26 cellular contexts compared by ENCODE assay signal in genomic region chr9:111821006-111821528, GRCh38. TPM values are rescaled to one million over a fixed set of nuclear protein-coding genes. Genes with fewer than 3 reads are reported as not detected.
DNase-seq lines count a peak whose midpoint lies in the region; ATAC-seq, FAIRE-seq and TF ChIP-seq lines count a peak whose summit lies in the region.
"Had no signal": no experiment of that assay in that cellular context is flagged by ENCODE, and none has a peak within 500 bp of the region (broad histone marks: within the 10 kb centered on the region; RNA-seq: fewer than 3 reads in every experiment).

No MANE protein-coding gene starts in this region.

- no peak overlapping the region for H2AFZ ChIP-seq in GM12878 (ENCODE audit: control insufficient read depth, low read depth, low read length)
- H2AFZ ChIP-seq: GM23338 had no signal

- no peaks in the 10 kb centered on the region for H3K36me3 ChIP-seq in GM12878 (ENCODE audit: control insufficient read depth in 2 of 2, insufficient read depth in 2 of 2, low read length in 1 of 2)
- H3K36me3 ChIP-seq: BE2C had no signal

- SMC1A ChIA-PET in GM12878 (lab: Charles Lee; ENCODE audit: uncharacterized antibody, unreplicated experiment) = no interaction called here

- no peak overlapping the region for H3K27ac ChIP-seq in GM12878 (ENCODE audit: control insufficient read depth, insufficient read depth)
- H3K27ac ChIP-seq: 22Rv1, A549, HL-60 had no signal

- no peak overlapping the region for H3K9ac ChIP-seq in GM12878 (ENCODE audit: control insufficient read depth, insufficient read depth, low read length)

- H3K4me1 Mint-ChIP-seq in memory B cell = no peaks in the 10 kb centered on the region
- H3K4me1 Mint-ChIP-seq: CD8-positive, alpha-beta memory T cell; GM23338 had no signal

- RAD21 ChIA-PET in GM12878 (lab: Charles Lee; ENCODE audit: unreplicated experiment) = no interaction called here

- FAIRE-seq in GM12878 (lab: Jason Lieb, UNC) = no peak
- FAIRE-seq: A549, GM12892, H54 had no signal

- POLR2A ChIA-PET in GM12878 (lab: Charles Lee) = no interaction called here

- H3K27ac Mint-ChIP-seq in memory B cell = no peak overlapping the region
- H3K27ac Mint-ChIP-seq: CD8-positive, alpha-beta memory T cell; GM23338 had no signal

- TF ChIP-seq RAD21 in GM12878 (IDR thresholded peaks at IDR 0.05; ENCODE audit: insufficient read depth, low read depth, low read length) = no peak

- no peak overlapping the region for H3K4me3 Mint-ChIP-seq in memory B cell
- H3K4me3 Mint-ChIP-seq: CD4-positive, CD25-positive, alpha-beta regulatory T cell; GM23338 had no signal

- BruUV-seq in GM12878 (replicated peaks; lab: Mats Ljungman, UMichigan) = no TSS peak

- ATAC-seq in GM19324 (IDR thresholded peaks at IDR 0.05; ENCODE audit: low FRiP score, unreplicated experiment) (peak; percentile 56), GM12878 (peak; percentile 71), memory B cell (ENCODE audit: low read depth) (peak; percentile 22)
- ATAC-seq: A549, GM23338 had no signal

- no peaks in the 10 kb centered on the region for H3K27me3 Mint-ChIP-seq in memory B cell

- no peak for TF ChIP-seq EP300 in GM12878 (IDR thresholded peaks at IDR 0.05; ENCODE audit: borderline replicate concordance in 1 of 2, control insufficient read depth in 1 of 2, low read depth in 2 of 2, low read length in 2 of 2)

- H3K27me3 ChIP-seq in GM12878 (replicated peaks in 1 of 2; ENCODE audit: control insufficient read depth in 2 of 2, insufficient read depth in 2 of 2, low read length in 1 of 2) = no peaks in the 10 kb centered on the region
- H3K27me3 ChIP-seq: BE2C had no signal

- TF ChIP-seq CTCF in AG10803 (conservative IDR thresholded peaks at IDR 0.05; ENCODE audit: low read length) (no peak), GM12878 (IDR thresholded peaks at IDR 0.05 in 2 of 3, conservative IDR thresholded peaks at IDR 0.05 in 1 of 3; ENCODE audit: control insufficient read depth in 2 of 3, extremely low read depth in 1 of 3, insufficient read depth in 1 of 3, low read depth in 3 of 3, low read length in 3 of 3) (no peak)

- 73% methylated on average over 5 of the region's 5 CpGs for WGBS in GM12878 (ENCODE audit: insufficient coverage, insufficient replicate concordance, low lambda C conversion rate, missing lambda C conversion rate)

- H3K9me3 ChIP-seq in GM12878 (replicated peaks; ENCODE audit: control insufficient read depth, insufficient read depth, low read length) = no peaks in the 10 kb centered on the region
- H3K9me3 ChIP-seq: A549, BE2C had no signal

- no peaks in the 10 kb centered on the region for H3K79me2 ChIP-seq in GM12878 (ENCODE audit: control insufficient read depth, insufficient read depth, low read length)

- no peaks in the 10 kb centered on the region for H3K4me1 ChIP-seq in GM12878 (ENCODE audit: control insufficient read depth, insufficient read depth, low read length)
- H3K4me1 ChIP-seq: BE2C had no signal

- H3K4me3 ChIP-seq in AG10803 (ENCODE audit: low read length) = no peak overlapping the region
- H3K4me3 ChIP-seq in GM12878 = no peak overlapping the region
- H3K4me3 ChIP-seq: A549, GM23338 had no signal

- peak; percentile 49 for DNase-seq in AG10803 (ENCODE audit: low read depth)
- DNase-seq in GM12878 (ENCODE audit: low read depth, low spot score) = no peak
- DNase-seq in memory B cell (ENCODE audit: low spot score in 2 of 2) = no peak
- DNase-seq in middle frontal gyrus (ENCODE audit: extremely low spot score, low spot score) = no peak
- no peak for DNase-seq in ACHN
- DNase-seq in activated CD4-positive, alpha-beta T cell treated with anti-CD3 and anti-CD28 coated beads, Interleukin-2, amount 50 U/mL, for 4 hours = no peak
- DNase-seq in KG1 (lab: John Stamatoyannopoulos, UW) = no peak
- DNase-seq: BE2C; C1 segment of cervical spinal cord; CD4-positive, CD25-positive, alpha-beta regulatory T cell; CD8-positive, alpha-beta memory T cell; COR-L47; DMS 273 treated with DMSO at 0.1 percent for 48 hours; DMS53; DND-41; EL; HCEC 1CT had no signal

- intact Hi-C loops in GM12878 (cut with micrococcal nuclease; ENCODE audit: unreplicated experiment) = no loop called here

- CTCF ChIA-PET in GM12878 (lab: Yijun Ruan, JAX) = interaction anchor here (1.4 kb wide), 1 partner anchor 254 kb away, joined by 5 read pairs; no protein-coding TSS in a partner anchor

- no peak overlapping the region for H3K4me2 ChIP-seq in GM12878 (ENCODE audit: control insufficient read depth, insufficient read depth)
- H3K4me2 ChIP-seq: A549, GM23338 had no signal

- in situ Hi-C loops in GM12878 (cut with MboI) = no loop called here
- in situ Hi-C loops in ACHN (cut with HindIII; ENCODE audit: low pct_ligation_motif_present, low pct_unique_long_range_greater_than_20kb, low sequenced_read_pairs) = no loop called here

- no peaks in the 10 kb centered on the region for H4K20me1 ChIP-seq in GM12878 (ENCODE audit: control insufficient read depth, insufficient read depth)

- no peaks in the 10 kb centered on the region for H3K9me3 Mint-ChIP-seq in memory B cell
- H3K9me3 Mint-ChIP-seq: CD4-positive, CD25-positive, alpha-beta regulatory T cell; CD8-positive, alpha-beta memory T cell; GM23338 had no signal

- H3K36me3 Mint-ChIP-seq in memory B cell = no peaks in the 10 kb centered on the region
- H3K36me3 Mint-ChIP-seq: CD4-positive, CD25-positive, alpha-beta regulatory T cell; CD8-positive, alpha-beta memory T cell had no signal

- no peak for TF ChIP-seq POLR2A in GM12878 (IDR thresholded peaks at IDR 0.05; ENCODE audit: low read depth, low read length)

TF ChIP-seq in GM12878, 131 proteins besides CTCF, POLR2A, EP300 and RAD21:
- TF ChIP-seq NR2F1 (conservative IDR thresholded peaks at IDR 0.05) (no peak), TARDBP (IDR thresholded peaks at IDR 0.05; ENCODE audit: borderline replicate concordance) (no peak), NFIC (IDR thresholded peaks at IDR 0.05; ENCODE audit: low read depth, low read length) (no peak), CHD4 (IDR thresholded peaks at IDR 0.05) (no peak), TCF7 (IDR thresholded peaks at IDR 0.05; ENCODE audit: borderline replicate concordance) (no peak), RELA (IDR thresholded peaks at IDR 0.05; ENCODE audit: borderline replicate concordance, partially characterized antibody) (no peak), ATF7 (IDR thresholded peaks at IDR 0.05; ENCODE audit: low read depth) (no peak), SPI1 (IDR thresholded peaks at IDR 0.05; ENCODE audit: borderline replicate concordance, insufficient read depth, low read depth, low read length) (peak; percentile 13; the same call in 1 of the 2 replicates), BCLAF1 (IDR thresholded peaks at IDR 0.05) (no peak)

RNA-seq across cellular contexts. Expression of gene SHOC1, which starts 26.3 kb away (rescaled TPM):
- total RNA-seq in GM12878 (2013; cell fraction: nucleolus; rRNA removed) = not detected in 2 replicates
- total RNA-seq in GM12878 (2014; rRNA removed) = under 0.01 and 0.05 TPM in 2 replicates
- 0.04 TPM in 1 of 2 replicates, not detected in the other for total RNA-seq in GM12878 (2014; rRNA removed; fragmentation: Illumina TruSeq; extraction: Trizol)
- total RNA-seq in GM12878 (2021) = not detected in 2 replicates
- polyA plus RNA-seq in GM12878 (2011; ENCODE audit: low read depth) = not detected
- not detected in 2 replicates for polyA plus RNA-seq in GM12878 (2011; rRNA removed)
- polyA plus RNA-seq in GM12878 (2011; cell fraction: cytosol; rRNA removed) = not detected in 2 replicates
- not detected in 2 replicates for polyA plus RNA-seq in GM12878 (2011; cell fraction: nucleus; rRNA removed)
- polyA plus RNA-seq in GM12878 (2012) = 0.04 TPM in 1 of 2 replicates, not detected in the other
- polyA plus RNA-seq in GM12878 (2014; fragmentation: Illumina TruSeq; extraction: Trizol) = 0.04 TPM in 1 of 2 replicates, not detected in the other
- under 1 TPM in 1 of 2 experiments, not detected in 1; 0.05 TPM for polyA plus RNA-seq in GM12878 (2014; fragmentation: Nextera tagmentation; extraction: Ambion mirVana)
- 0.03 TPM in 1 of 2 replicates, not detected in the other for polyA plus RNA-seq in GM12878 (2014; rRNA removed)
- under 1 TPM; 0.05 to 0.11 TPM for polyA plus RNA-seq in GM12878 (2016; fragmentation: Nextera tagmentation; extraction: Ambion mirVana)
- not detected in 2 replicates for polyA minus RNA-seq in GM12878 (2011; rRNA and poly(A)+ RNA removed)
- not detected in 2 replicates for polyA minus RNA-seq in GM12878 (2011; cell fraction: cytosol; rRNA and poly(A)+ RNA removed)
- polyA minus RNA-seq in GM12878 (2011; cell fraction: nucleus; rRNA and poly(A)+ RNA removed) = not detected in 2 replicates
- total RNA-seq: CD4-positive, CD25-positive, alpha-beta regulatory T cell; CD8-positive, alpha-beta memory T cell; G401; GM23338; HT1080 had no signal
- polyA plus RNA-seq: A549; CD4-positive, CD25-positive, alpha-beta regulatory T cell; CD8-positive, alpha-beta memory T cell had no signal
